Comparison of ENCODE assay signal across 14 cellular contexts in the genomic region with DNA sequence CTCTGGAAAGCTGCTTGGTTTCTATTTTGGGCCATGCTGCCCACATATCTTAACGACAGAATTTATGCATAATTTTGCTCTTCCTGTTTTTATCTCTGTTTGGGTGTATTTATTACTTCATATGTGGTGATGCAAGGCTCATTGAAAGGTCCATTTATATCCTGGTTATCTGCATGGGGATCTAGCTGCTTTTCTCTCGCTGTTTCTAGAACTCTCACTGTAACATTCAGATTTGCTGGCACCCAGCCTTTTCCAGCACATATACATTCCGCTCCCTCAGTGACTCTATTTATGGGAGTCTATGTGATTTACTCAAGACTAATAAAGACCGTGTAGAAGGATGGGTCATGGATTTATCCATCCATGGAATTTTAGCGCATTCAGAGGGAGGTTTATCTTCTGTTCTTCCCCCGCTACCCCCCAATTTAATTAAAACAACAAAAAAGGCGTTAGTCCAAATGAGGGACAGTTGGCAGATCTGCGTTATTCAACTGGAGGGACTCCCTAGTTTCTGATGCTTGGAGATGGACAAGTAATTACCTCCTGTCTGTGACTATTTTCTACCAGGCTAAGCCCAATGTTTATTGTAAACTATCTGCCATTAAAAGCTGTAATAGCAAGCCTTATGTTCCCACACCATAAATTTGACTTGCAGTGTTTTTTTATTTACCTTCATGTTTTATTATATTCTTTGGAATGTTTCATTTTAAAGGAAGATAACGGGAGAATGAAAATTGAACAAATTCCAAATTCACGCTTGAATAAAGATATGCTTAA. TPM values are rescaled to one million over a fixed set of nuclear protein-coding genes. Genes with fewer than 3 reads are reported as not detected.
DNase-seq lines count a peak whose midpoint lies in the region; ATAC-seq and TF ChIP-seq lines count a peak whose summit lies in the region.
"Had no signal": no experiment of that assay in that cellular context is flagged by ENCODE, and none has a peak within 500 bp of the region (broad histone marks: within the 10 kb centered on the region; RNA-seq: fewer than 3 reads in every experiment).

No MANE protein-coding gene starts in this region.

- no peaks in the 10 kb centered on the region for H3K27me3 ChIP-seq in thoracic aorta (replicated peaks; ENCODE audit: insufficient read depth)

- ATAC-seq in thoracic aorta (ENCODE audit: insufficient number of reproducible peaks, low FRiP score, low read depth) (no peak), WTC11 (no peak)
- ATAC-seq: Right ventricle myocardium inferior had no signal

- H3K4me1 ChIP-seq in thoracic aorta (ENCODE audit: control insufficient read depth in 1 of 2, low read depth in 2 of 2), result peaks cover 9 to 25% of the 10 kb centered on the region in 2 donors

- CTCF ChIA-PET in WTC11 (lab: Charles Lee), result interaction anchor here (1.1 kb wide), 1 partner anchor 100 kb away, joined by 3 read pairs; no protein-coding TSS in a partner anchor

- no peak overlapping the region for H3K27ac Mint-ChIP-seq in WTC11
- H3K27ac Mint-ChIP-seq: activated CD4-positive, alpha-beta T cell treated with anti-CD3 and anti-CD28 coated beads, Interleukin-2, amount 10 ng/mL, durations not matched to agents 24 days and 14 days had no signal

- H3K9me3 ChIP-seq in thoracic aorta, result no peaks in the 10 kb centered on the region

- no peaks in the 10 kb centered on the region for H3K36me3 ChIP-seq in thoracic aorta

- H3K9me3 Mint-ChIP-seq in WTC11, result no peaks in the 10 kb centered on the region
- H3K9me3 Mint-ChIP-seq: activated CD4-positive, alpha-beta T cell treated with anti-CD3 and anti-CD28 coated beads, Interleukin-2, amount 10 ng/mL, durations not matched to agents 24 days and 14 days had no signal

- no peak overlapping the region for H3K4me3 Mint-ChIP-seq in WTC11
- H3K4me3 Mint-ChIP-seq: activated CD4-positive, alpha-beta T cell treated with anti-CD3 and anti-CD28 coated beads, Interleukin-2, amount 10 ng/mL, durations not matched to agents 24 days and 14 days had no signal

- TF ChIP-seq CTCF in fibroblast of mammary gland (conservative IDR thresholded peaks at IDR 0.05; ENCODE audit: control insufficient read depth, insufficient read depth, low read depth, low read length) (no peak), thoracic aorta (IDR thresholded peaks at IDR 0.05) (no peak), WTC11 (IDR thresholded peaks at IDR 0.05) (no peak)

- H3K4me1 Mint-ChIP-seq in WTC11, result peaks cover 12% of the 10 kb centered on the region
- H3K4me1 Mint-ChIP-seq: activated CD4-positive, alpha-beta T cell treated with anti-CD3 and anti-CD28 coated beads, Interleukin-2, amount 10 ng/mL, durations not matched to agents 24 days and 14 days had no signal

- H3K27me3 Mint-ChIP-seq in WTC11 (ENCODE audit: low read depth), result no peaks in the 10 kb centered on the region

- H3K36me3 Mint-ChIP-seq in WTC11, result no peaks in the 10 kb centered on the region

- peak; percentile 43 for DNase-seq in DMS 273 (lab: John Stamatoyannopoulos, UW; ENCODE audit: unreplicated experiment)
- no peak for DNase-seq in DMS 273 treated with DMSO at 0.1 percent for 48 hours (lab: John Stamatoyannopoulos, UW)
- peak; percentile 65 for DNase-seq in SIG-M5 (lab: John Stamatoyannopoulos, UW)
- peak; percentile 28 for DNase-seq in fibroblast of mammary gland (ENCODE audit: low read depth)
- DNase-seq in thoracic aorta (ENCODE audit: low spot score), result no peak
- no peak for DNase-seq in WTC11 (ENCODE audit: low spot score)
- no peak for DNase-seq in SHP77 (lab: John Stamatoyannopoulos, UW)
- DNase-seq in DMS79 (lab: John Stamatoyannopoulos, UW), result no peak
- DNase-seq: activated CD4-positive, alpha-beta T cell treated with anti-CD3 and anti-CD28 coated beads, Interleukin-2, amount 10 ng/mL, durations not matched to agents 24 days and 14 days; activated naive CD4-positive, alpha-beta T cell treated with Interleukin-2 at 50 U/mL for 16 hours; NCI-H2081 had no signal

- POLR2A ChIA-PET in WTC11 (lab: Charles Lee), result no interaction called here

- H3K4me3 ChIP-seq in fibroblast of mammary gland (ENCODE audit: control insufficient read depth, low read depth, low read length) (no peak overlapping the region), thoracic aorta (peak overlapping the region; percentile 40)

- no peak overlapping the region for H3K27ac ChIP-seq in thoracic aorta
- H3K27ac ChIP-seq: 22Rv1 had no signal

TF ChIP-seq in WTC11, 78 proteins besides CTCF, POLR2A, EP300 and RAD21:
- no peak for TF ChIP-seq AFF4 (CRISPR knock-in tag; IDR thresholded peaks at IDR 0.05; ENCODE audit: borderline replicate concordance)
- no peak for TF ChIP-seq NFATC4 (CRISPR knock-in tag; IDR thresholded peaks at IDR 0.05)
- TF ChIP-seq ZNF121 (CRISPR knock-in tag; IDR thresholded peaks at IDR 0.05), result no peak
- no peak for TF ChIP-seq NR2C2 (CRISPR knock-in tag; IDR thresholded peaks at IDR 0.05)
- TF ChIP-seq, protein P1, sequence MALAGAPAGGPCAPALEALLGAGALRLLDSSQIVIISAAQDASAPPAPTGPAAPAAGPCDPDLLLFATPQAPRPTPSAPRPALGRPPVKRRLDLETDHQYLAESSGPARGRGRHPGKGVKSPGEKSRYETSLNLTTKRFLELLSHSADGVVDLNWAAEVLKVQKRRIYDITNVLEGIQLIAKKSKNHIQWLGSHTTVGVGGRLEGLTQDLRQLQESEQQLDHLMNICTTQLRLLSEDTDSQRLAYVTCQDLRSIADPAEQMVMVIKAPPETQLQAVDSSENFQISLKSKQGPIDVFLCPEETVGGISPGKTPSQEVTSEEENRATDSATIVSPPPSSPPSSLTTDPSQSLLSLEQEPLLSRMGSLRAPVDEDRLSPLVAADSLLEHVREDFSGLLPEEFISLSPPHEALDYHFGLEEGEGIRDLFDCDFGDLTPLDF (CRISPR knock-in tag; IDR thresholded peaks at IDR 0.05), result no peak
- TF ChIP-seq FOXK1 (CRISPR knock-in tag; IDR thresholded peaks at IDR 0.05), result no peak
- TF ChIP-seq, protein P2, sequence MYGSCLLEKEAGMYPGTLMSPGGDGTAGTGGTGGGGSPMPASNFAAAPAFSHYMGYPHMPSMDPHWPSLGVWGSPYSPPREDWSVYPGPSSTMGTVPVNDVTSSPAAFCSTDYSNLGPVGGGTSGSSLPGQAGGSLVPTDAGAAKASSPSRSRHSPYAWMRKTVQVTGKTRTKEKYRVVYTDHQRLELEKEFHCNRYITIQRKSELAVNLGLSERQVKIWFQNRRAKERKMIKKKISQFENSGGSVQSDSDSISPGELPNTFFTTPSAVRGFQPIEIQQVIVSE (CRISPR knock-in tag; IDR thresholded peaks at IDR 0.05; ENCODE audit: borderline replicate concordance), result no peak
- TF ChIP-seq FOXJ3 (CRISPR knock-in tag; IDR thresholded peaks at IDR 0.05; ENCODE audit: borderline replicate concordance), result no peak
- no peak for TF ChIP-seq MYBL2 (CRISPR knock-in tag; IDR thresholded peaks at IDR 0.05)
- no peak for TF ChIP-seq SMAD4 (CRISPR knock-in tag; IDR thresholded peaks at IDR 0.05)
- no peak for TF ChIP-seq RELA (CRISPR knock-in tag; IDR thresholded peaks at IDR 0.05; ENCODE audit: borderline replicate concordance)
- no peak for TF ChIP-seq TEAD4 (CRISPR knock-in tag; IDR thresholded peaks at IDR 0.05)
- TF ChIP-seq, protein P3, sequence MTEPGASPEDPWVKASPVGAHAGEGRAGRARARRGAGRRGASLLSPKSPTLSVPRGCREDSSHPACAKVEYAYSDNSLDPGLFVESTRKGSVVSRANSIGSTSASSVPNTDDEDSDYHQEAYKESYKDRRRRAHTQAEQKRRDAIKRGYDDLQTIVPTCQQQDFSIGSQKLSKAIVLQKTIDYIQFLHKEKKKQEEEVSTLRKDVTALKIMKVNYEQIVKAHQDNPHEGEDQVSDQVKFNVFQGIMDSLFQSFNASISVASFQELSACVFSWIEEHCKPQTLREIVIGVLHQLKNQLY (CRISPR knock-in tag; IDR thresholded peaks at IDR 0.05), result no peak
- TF ChIP-seq NR1H2 (CRISPR knock-in tag; IDR thresholded peaks at IDR 0.05), result no peak
- no peak for TF ChIP-seq ZNF396 (CRISPR knock-in tag; IDR thresholded peaks at IDR 0.05; ENCODE audit: borderline replicate concordance)
- TF ChIP-seq ATF1 (CRISPR knock-in tag; IDR thresholded peaks at IDR 0.05), result no peak

RNA-seq across cellular contexts. Expression of gene MARCHF10, which starts 19.8 kb away (rescaled TPM):
- not detected for total RNA-seq in thoracic aorta
- total RNA-seq in WTC11 (2021), result 0.48 to 1.0 TPM (median 0.73 TPM) in 3 replicates
- total RNA-seq: activated CD4-positive, alpha-beta T cell treated with anti-CD3 and anti-CD28 coated beads, Interleukin-2, amount 10 ng/mL, durations not matched to agents 24 days and 14 days; mononuclear cell; Right ventricle myocardium inferior had no signal

Comparison
In these comparisons a context has a peak if more than half of its experiments do, and no peak if none do; other contexts are left out.
1. DNase-seq: peak in DMS 273 (single experiment), SIG-M5 (single experiment) and fibroblast of mammary gland (single experiment); none in DMS 273 treated with DMSO at 0.1 percent for 48 hours (single experiment), thoracic aorta (single experiment), WTC11 (single experiment), SHP77 (0 of 2) and DMS79 (single experiment).